ENCODE assay signal across 11 cellular contexts in genomic region chr2:39411186-39411944, GRCh38. TPM values are rescaled to one million over a fixed set of nuclear protein-coding genes. Genes with fewer than 3 reads are reported as not detected.
A peak's percentile ranks its signal among the peaks of the same experiment; 100 is the strongest.
DNase-seq lines count a peak whose midpoint lies in the region; ATAC-seq and TF ChIP-seq lines count a peak whose summit lies in the region.
"Had no signal": no experiment of that assay in that cellular context is flagged by ENCODE, and none has a peak within 500 bp of the region (broad histone marks: within the 10 kb centered on the region; RNA-seq: fewer than 3 reads in every experiment).

No MANE protein-coding gene starts in this region.

- intact Hi-C loops in tibial artery (cut with DNase I; ENCODE audit: low total_unique reads): no loop called here

- peaks cover 68% of the 10 kb centered on the region for H3K4me1 Mint-ChIP-seq in activated naive CD8-positive, alpha-beta T cell treated with anti-CD3 and anti-CD28 coated beads, Interleukin-2, amount 50 U/mL, for 24 hours
- H3K4me1 Mint-ChIP-seq in activated naive CD8-positive, alpha-beta T cell treated with anti-CD3 and anti-CD28 coated beads for 36 hours: peaks cover 46% of the 10 kb centered on the region

- H3K4me3 ChIP-seq in RWPE2 (ENCODE audit: severe bottlenecking) (no peak overlapping the region), foreskin fibroblast (ENCODE audit: low read depth in 1 of 2, low read length in 2 of 2) (peak overlapping the region in 1 of 2 donors; percentile 0), tibial artery (no peak overlapping the region)

- no peak for DNase-seq in activated naive CD8-positive, alpha-beta T cell treated with anti-CD3 and anti-CD28 coated beads, Interleukin-2, amount 50 U/mL, for 24 hours
- no peak for DNase-seq in activated naive CD8-positive, alpha-beta T cell treated with anti-CD3 and anti-CD28 coated beads for 36 hours
- DNase-seq in RWPE2 (ENCODE audit: low spot score): no peak
- peak; percentile 83 to 89 for DNase-seq in foreskin fibroblast
- DNase-seq in tibial artery: no peak
- no peak for DNase-seq in T-helper 9 cell
- DNase-seq: NCI-H345 had no signal

- no peaks in the 10 kb centered on the region for H3K9me3 Mint-ChIP-seq in activated naive CD8-positive, alpha-beta T cell treated with anti-CD3 and anti-CD28 coated beads, Interleukin-2, amount 50 U/mL, for 24 hours
- H3K9me3 Mint-ChIP-seq in activated naive CD8-positive, alpha-beta T cell treated with anti-CD3 and anti-CD28 coated beads for 36 hours: no peaks in the 10 kb centered on the region
- H3K9me3 Mint-ChIP-seq: CD14-positive monocyte; dendritic cell treated with granulocyte-macrophage colony-stimulating factor and Interleukin-4, amounts not matched to agents 40 ng/mL and 50 ng/mL, for 4 days had no signal

- peak overlapping the region; percentile 56 for H3K27ac ChIP-seq in RWPE2 (ENCODE audit: poor library complexity, severe bottlenecking)
- H3K27ac ChIP-seq in tibial artery: peak overlapping the region; percentile 5 to 46

- no peaks in the 10 kb centered on the region for H3K27me3 ChIP-seq in RWPE2 (ENCODE audit: insufficient read depth, poor library complexity, severe bottlenecking)
- no peaks in the 10 kb centered on the region for H3K27me3 ChIP-seq in tibial artery

- peak; percentile 70 for ATAC-seq in activated naive CD8-positive, alpha-beta T cell treated with anti-CD3 and anti-CD28 coated beads, Interleukin-2, amount 50 U/mL, for 24 hours
- ATAC-seq in RWPE2 (ENCODE audit: low read depth) (peak; percentile 87), HG03097 (IDR thresholded peaks at IDR 0.05; ENCODE audit: low FRiP score, unreplicated experiment) (no peak), GM21381 (IDR thresholded peaks at IDR 0.05; ENCODE audit: unreplicated experiment) (no peak)

- H3K36me3 ChIP-seq in RWPE2 (ENCODE audit: low read depth): no peaks in the 10 kb centered on the region
- H3K36me3 ChIP-seq in tibial artery: no peaks in the 10 kb centered on the region

- no peaks in the 10 kb centered on the region for H3K27me3 Mint-ChIP-seq in activated naive CD8-positive, alpha-beta T cell treated with anti-CD3 and anti-CD28 coated beads, Interleukin-2, amount 50 U/mL, for 24 hours
- H3K27me3 Mint-ChIP-seq in activated naive CD8-positive, alpha-beta T cell treated with anti-CD3 and anti-CD28 coated beads for 36 hours: no peaks in the 10 kb centered on the region

- no peak overlapping the region for H3K4me3 Mint-ChIP-seq in activated naive CD8-positive, alpha-beta T cell treated with anti-CD3 and anti-CD28 coated beads, Interleukin-2, amount 50 U/mL, for 24 hours
- no peak overlapping the region for H3K4me3 Mint-ChIP-seq in activated naive CD8-positive, alpha-beta T cell treated with anti-CD3 and anti-CD28 coated beads for 36 hours
- H3K4me3 Mint-ChIP-seq: CD14-positive monocyte; dendritic cell treated with granulocyte-macrophage colony-stimulating factor and Interleukin-4, amounts not matched to agents 40 ng/mL and 50 ng/mL, for 4 days had no signal

- no peaks in the 10 kb centered on the region for H3K36me3 Mint-ChIP-seq in activated naive CD8-positive, alpha-beta T cell treated with anti-CD3 and anti-CD28 coated beads, Interleukin-2, amount 50 U/mL, for 24 hours (ENCODE audit: low read depth)
- H3K36me3 Mint-ChIP-seq in activated naive CD8-positive, alpha-beta T cell treated with anti-CD3 and anti-CD28 coated beads for 36 hours: peaks cover 1% of the 10 kb centered on the region
- H3K36me3 Mint-ChIP-seq: CD14-positive monocyte had no signal

- no peak overlapping the region for H3K27ac Mint-ChIP-seq in activated naive CD8-positive, alpha-beta T cell treated with anti-CD3 and anti-CD28 coated beads, Interleukin-2, amount 50 U/mL, for 24 hours
- H3K27ac Mint-ChIP-seq in activated naive CD8-positive, alpha-beta T cell treated with anti-CD3 and anti-CD28 coated beads for 36 hours: no peak overlapping the region
- H3K27ac Mint-ChIP-seq: CD14-positive monocyte; dendritic cell treated with granulocyte-macrophage colony-stimulating factor and Interleukin-4, amounts not matched to agents 40 ng/mL and 50 ng/mL, for 4 days had no signal

- H3K4me1 ChIP-seq in RWPE2 (ENCODE audit: insufficient read depth, poor library complexity, severe bottlenecking) (peaks cover 28% of the 10 kb centered on the region), tibial artery (peaks cover 0 to 98% (median 47%) of the 10 kb centered on the region in 4 donors)

- TF ChIP-seq CTCF in RWPE2 (IDR thresholded peaks at IDR 0.05; ENCODE audit: poor library complexity, severe bottlenecking): no peak
- TF ChIP-seq CTCF in foreskin fibroblast (IDR thresholded peaks at IDR 0.05; ENCODE audit: low read depth, low read length): no peak
- TF ChIP-seq CTCF in tibial artery (IDR thresholded peaks at IDR 0.05): no peak

- H3K9me3 ChIP-seq in RWPE2 (ENCODE audit: severe bottlenecking) (no peaks in the 10 kb centered on the region), tibial artery (no peaks in the 10 kb centered on the region)

RNA-seq across cellular contexts. Expression of gene MAP4K3, which starts 25.7 kb away (rescaled TPM):
- 1 to 10 TPM; 6.4 to 6.7 TPM for total RNA-seq in activated naive CD8-positive, alpha-beta T cell treated with anti-CD3 and anti-CD28 coated beads for 36 hours

Comparison
In these comparisons a context has a peak if more than half of its experiments do, and no peak if none do; other contexts are left out.
1. ATAC-seq: peak in activated naive CD8-positive, alpha-beta T cell treated with anti-CD3 and anti-CD28 coated beads, Interleukin-2, amount 50 U/mL, for 24 hours (single experiment) and RWPE2 (single experiment); none in HG03097 (single experiment) and GM21381 (single experiment).
2. DNase-seq: peak in foreskin fibroblast (2 of 2); none in activated naive CD8-positive, alpha-beta T cell treated with anti-CD3 and anti-CD28 coated beads, Interleukin-2, amount 50 U/mL, for 24 hours (single experiment), activated naive CD8-positive, alpha-beta T cell treated with anti-CD3 and anti-CD28 coated beads for 36 hours (single experiment), RWPE2 (single experiment), tibial artery (0 of 2) and T-helper 9 cell (single experiment).